Comparison of ENCODE assay signal across 20 cellular contexts in genomic region chr2:27946530-27946929, GRCh38. TPM values are rescaled to one million over a fixed set of nuclear protein-coding genes. Genes with fewer than 3 reads are reported as not detected.
DNase-seq lines count a peak whose midpoint lies in the region; FAIRE-seq and TF ChIP-seq lines count a peak whose summit lies in the region.
"Had no signal": no experiment of that assay in that cellular context is flagged by ENCODE, and none has a peak within 500 bp of the region (broad histone marks: within the 10 kb centered on the region; RNA-seq: fewer than 3 reads in every experiment).

No MANE protein-coding gene starts in this region.

- H3K4me2 ChIP-seq in osteoblast (ENCODE audit: insufficient read depth, low read length): no peak overlapping the region

- H3K9me3 Mint-ChIP-seq in CD14-positive monocyte: peaks cover 0 to 8% (median 2%) of the 10 kb centered on the region in 7 donors
- no peaks in the 10 kb centered on the region for H3K9me3 Mint-ChIP-seq in chondrocyte (ENCODE audit: low read depth)
- H3K9me3 Mint-ChIP-seq in CD4-positive, alpha-beta memory T cell: no peaks in the 10 kb centered on the region
- H3K9me3 Mint-ChIP-seq: activated naive CD4-positive, alpha-beta T cell treated with anti-CD3 and anti-CD28 coated beads, Interleukin-2, amount 10 ng/mL, durations not matched to agents 7 days and 5 days; neural crest cell; type B pancreatic cell; WTC11 had no signal

- peak overlapping the region; percentile 15 for H2AFZ ChIP-seq in osteoblast (ENCODE audit: low read length)

- FAIRE-seq in H54 (lab: Jason Lieb, UNC): peak; percentile 71
- FAIRE-seq: GM18507 had no signal

- H3K79me2 ChIP-seq in osteoblast (ENCODE audit: insufficient read depth, low read length): peaks cover 4% of the 10 kb centered on the region

- H3K4me1 Mint-ChIP-seq in CD14-positive monocyte (peaks cover 47% of the 10 kb centered on the region), chondrocyte (ENCODE audit: low read depth) (peaks cover 7% of the 10 kb centered on the region)
- H3K4me1 Mint-ChIP-seq in CD4-positive, alpha-beta memory T cell: peaks cover 11 to 29% (median 20%) of the 10 kb centered on the region in 4 donors

- no peaks in the 10 kb centered on the region for H3K36me3 ChIP-seq in osteoblast (ENCODE audit: insufficient read depth, low read length)
- no peaks in the 10 kb centered on the region for H3K36me3 ChIP-seq in CD4-positive, alpha-beta memory T cell (ENCODE audit: insufficient read depth, low read length)

- no peak overlapping the region for H3K27ac ChIP-seq in osteoblast (ENCODE audit: low read depth, low read length)
- H3K27ac ChIP-seq in CD4-positive, alpha-beta memory T cell (ENCODE audit: low read depth, low read length): no peak overlapping the region
- H3K27ac ChIP-seq: stomach had no signal

- TF ChIP-seq CTCF in CD14-positive monocyte (IDR thresholded peaks at IDR 0.05) (no peak), chondrocyte (IDR thresholded peaks at IDR 0.05) (no peak), osteoblast (IDR thresholded peaks at IDR 0.05; ENCODE audit: extremely low read depth, low read depth, low read length) (no peak)

- no peaks in the 10 kb centered on the region for H3K27me3 ChIP-seq in osteoblast (ENCODE audit: insufficient read depth, low read length)
- no peaks in the 10 kb centered on the region for H3K27me3 ChIP-seq in CD4-positive, alpha-beta memory T cell (ENCODE audit: insufficient read depth, low read length)
- H3K27me3 ChIP-seq: stomach had no signal

- H3K4me3 Mint-ChIP-seq in CD14-positive monocyte (peak overlapping the region; percentile 75 to 80), chondrocyte (ENCODE audit: unreplicated experiment) (no peak overlapping the region)
- H3K4me3 Mint-ChIP-seq in CD4-positive, alpha-beta memory T cell: peak overlapping the region in 1 of 8 donors; percentile 40
- H3K4me3 Mint-ChIP-seq: activated CD4-positive, alpha-beta memory T cell treated with anti-CD3 and anti-CD28 coated beads, Interleukin-2, amount 10 ng/mL, durations not matched to agents 7 days and 5 days; activated naive CD4-positive, alpha-beta T cell treated with anti-CD3 and anti-CD28 coated beads, Interleukin-2, amount 10 ng/mL, durations not matched to agents 7 days and 5 days; neural crest cell; type B pancreatic cell; WTC11 had no signal

- H4K20me1 ChIP-seq in osteoblast (ENCODE audit: insufficient read depth, low read length): no peaks in the 10 kb centered on the region

- CTCF ChIA-PET in CD4-positive, alpha-beta memory T cell (lab: Charles Lee; ENCODE audit: partially characterized antibody): no interaction called here

- peaks cover 19% of the 10 kb centered on the region for H3K4me1 ChIP-seq in osteoblast (ENCODE audit: insufficient read depth, low read length)
- H3K4me1 ChIP-seq in CD4-positive, alpha-beta memory T cell (ENCODE audit: insufficient read depth, low read length): peaks cover 9% of the 10 kb centered on the region

- POLR2A ChIA-PET in CD4-positive, alpha-beta memory T cell (lab: Charles Lee; ENCODE audit: partially characterized antibody): no interaction called here

- intact Hi-C loops in CD14-positive monocyte (cut with micrococcal nuclease): no loop called here
- intact Hi-C loops in CD4-positive, alpha-beta memory T cell (cut with micrococcal nuclease): no loop called here

- no peak for TF ChIP-seq POLR2A in H54 (IDR thresholded peaks at IDR 0.05; ENCODE audit: low read depth, low read length)

- H3K36me3 Mint-ChIP-seq in CD14-positive monocyte (peaks cover 6 to 12% of the 10 kb centered on the region in 2 donors), chondrocyte (ENCODE audit: low read depth) (no peaks in the 10 kb centered on the region)
- H3K36me3 Mint-ChIP-seq in CD4-positive, alpha-beta memory T cell: peaks cover 4 to 9% of the 10 kb centered on the region in 2 donors
- H3K36me3 Mint-ChIP-seq: type B pancreatic cell, WTC11 had no signal

- H3K27ac Mint-ChIP-seq in CD14-positive monocyte: peak overlapping the region; percentile 70 to 99 (median 87)
- peak overlapping the region; percentile 1 for H3K27ac Mint-ChIP-seq in chondrocyte (ENCODE audit: unreplicated experiment)
- H3K27ac Mint-ChIP-seq in CD4-positive, alpha-beta memory T cell: peak overlapping the region in 2 of 7 donors; percentile 16 to 38
- H3K27ac Mint-ChIP-seq: activated CD4-positive, alpha-beta memory T cell treated with anti-CD3 and anti-CD28 coated beads, Interleukin-2, amount 10 ng/mL, durations not matched to agents 7 days and 5 days; activated naive CD4-positive, alpha-beta T cell treated with anti-CD3 and anti-CD28 coated beads, Interleukin-2, amount 10 ng/mL, durations not matched to agents 7 days and 5 days; type B pancreatic cell; WTC11 had no signal

- H3K4me3 ChIP-seq in osteoblast (ENCODE audit: insufficient read depth, low read length): no peak overlapping the region
- no peak overlapping the region for H3K4me3 ChIP-seq in CD4-positive, alpha-beta memory T cell (ENCODE audit: low read length in 2 of 2)
- H3K4me3 ChIP-seq: stomach had no signal

- H3K9me3 ChIP-seq in osteoblast (ENCODE audit: low read depth, low read length): no peaks in the 10 kb centered on the region
- H3K9me3 ChIP-seq in CD4-positive, alpha-beta memory T cell (ENCODE audit: control insufficient read depth in 1 of 2, low read length in 2 of 2): no peaks in the 10 kb centered on the region
- H3K9me3 ChIP-seq: stomach had no signal

- no peak for DNase-seq in CD14-positive monocyte (ENCODE audit: low spot score)
- DNase-seq in H54 (ENCODE audit: insufficient read length, low spot score): no peak
- DNase-seq in chondrocyte (ENCODE audit: low spot score): no peak
- DNase-seq in osteoblast (ENCODE audit: insufficient read length, low spot score, missing footprints): no peak
- no peak for DNase-seq in CD4-positive, alpha-beta memory T cell
- DNase-seq in COLO829 (ENCODE audit: low spot score): no peak
- no peak for DNase-seq in NCI-H1092 treated with DMSO at 0.1 percent for 48 hours (lab: John Stamatoyannopoulos, UW)
- DNase-seq: activated CD4-positive, alpha-beta memory T cell treated with anti-CD3 and anti-CD28 coated beads, Interleukin-2, amount 10 ng/mL, durations not matched to agents 7 days and 5 days; activated naive CD4-positive, alpha-beta T cell treated with anti-CD3 and anti-CD28 coated beads, Interleukin-2, amount 10 ng/mL, durations not matched to agents 7 days and 5 days; DMS 273 treated with DMSO at 0.1 percent for 48 hours; glutamatergic neuron; left colon; NCI-H1694; NCI-H748 treated with DMSO at 0.1 percent for 48 hours; small intestine; stomach had no signal

- H3K27me3 Mint-ChIP-seq in CD14-positive monocyte (ENCODE audit: low read depth in 3 of 3): peaks cover 0 to 2% (median 0%) of the 10 kb centered on the region in 3 donors
- no peaks in the 10 kb centered on the region for H3K27me3 Mint-ChIP-seq in chondrocyte (ENCODE audit: low read depth)
- H3K27me3 Mint-ChIP-seq in CD4-positive, alpha-beta memory T cell: no peaks in the 10 kb centered on the region
- H3K27me3 Mint-ChIP-seq: activated CD4-positive, alpha-beta memory T cell treated with anti-CD3 and anti-CD28 coated beads, Interleukin-2, amount 10 ng/mL, durations not matched to agents 7 days and 5 days; activated naive CD4-positive, alpha-beta T cell treated with anti-CD3 and anti-CD28 coated beads, Interleukin-2, amount 10 ng/mL, durations not matched to agents 7 days and 5 days; type B pancreatic cell had no signal

RNA-seq across cellular contexts. Expression of gene BABAM2, which starts 56.0 kb away (rescaled TPM):
- 10 to 100 TPM; 49.3 to 52.8 TPM for polyA plus RNA-seq in CD14-positive monocyte
- total RNA-seq in chondrocyte (33.0 to 34.0 TPM (median 33.9 TPM) in 3 replicates), osteoblast (42.0 and 45.4 TPM in 2 replicates)
- 10 to 100 TPM; 37.3 to 41.2 TPM for total RNA-seq in CD4-positive, alpha-beta memory T cell
- polyA plus RNA-seq in CD4-positive, alpha-beta memory T cell: 10 to 100 TPM; 55.2 to 60.1 TPM

RNA-seq across cellular contexts. Expression of gene RBKS, which starts 56.3 kb away (rescaled TPM):
- polyA plus RNA-seq in CD14-positive monocyte: 1 to 10 TPM; 3.9 to 4.3 TPM
- total RNA-seq in chondrocyte (0.45 to 1.3 TPM (median 0.49 TPM) in 3 replicates), osteoblast (1.1 and 2.1 TPM in 2 replicates)
- total RNA-seq in CD4-positive, alpha-beta memory T cell: 1 to 10 TPM; 1.2 to 1.7 TPM
- 1 to 10 TPM; 2.5 to 5.9 TPM for polyA plus RNA-seq in CD4-positive, alpha-beta memory T cell
